In the genomic region with DNA sequence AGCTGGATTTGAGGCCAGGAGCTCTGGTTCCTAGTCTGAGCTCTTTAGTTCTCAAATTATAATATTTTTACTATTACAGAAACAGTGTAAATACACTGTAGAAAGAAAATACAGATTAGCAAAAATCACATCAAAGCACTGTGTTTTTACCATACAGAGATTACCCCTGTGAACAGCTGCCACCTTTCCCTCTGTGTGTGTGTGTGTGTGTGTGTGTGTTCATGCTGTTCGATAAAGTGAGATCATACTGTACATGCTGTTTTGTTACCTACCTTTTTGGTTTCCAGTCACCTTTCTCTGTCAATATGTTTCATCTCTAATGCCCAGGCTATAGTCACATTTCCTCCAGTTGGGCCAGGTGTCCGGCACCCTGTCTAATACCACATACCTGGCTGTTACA, we compare ENCODE assay signal across 28 cellular contexts. TPM values are rescaled to one million over a fixed set of nuclear protein-coding genes. Genes with fewer than 3 reads are reported as not detected.
DNase-seq lines count a peak whose midpoint lies in the region; ATAC-seq and TF ChIP-seq lines count a peak whose summit lies in the region.
"Had no signal": no experiment of that assay in that cellular context is flagged by ENCODE, and none has a peak within 500 bp of the region (broad histone marks: within the 10 kb centered on the region; RNA-seq: fewer than 3 reads in every experiment).

No MANE protein-coding gene starts in this region.

- H3K9me3 Mint-ChIP-seq in glutamatergic neuron (ENCODE audit: unreplicated experiment), result peaks cover 8% of the 10 kb centered on the region
- H3K9me3 Mint-ChIP-seq: CD8-positive, alpha-beta T cell; GM23338; H9; HFFc6; T-helper 1 cell treated with Interleukin-12 subunit alpha and Interleukin-12 subunit beta and Interleukin-4 antibody, amounts not matched to agents 30 μg/mL and 1 μg/mL, for 36 hours had no signal

- H3K36me3 ChIP-seq in BLaER1 (no peaks in the 10 kb centered on the region), HEK293 (ENCODE audit: control insufficient read depth in 2 of 2, insufficient read depth in 1 of 2, low read length in 2 of 2) (no peaks in the 10 kb centered on the region), adrenal gland (replicated peaks in 1 of 2) (no peaks in the 10 kb centered on the region)

- no peak overlapping the region for H3K4me3 ChIP-seq in BLaER1
- H3K4me3 ChIP-seq in HEK293 (ENCODE audit: low read depth, low read length), result no peak overlapping the region
- H3K4me3 ChIP-seq in adrenal gland, result no peak overlapping the region
- H3K4me3 ChIP-seq: GM12878, GM23338, SK-N-MC had no signal

- WGBS in adrenal gland, 4 donors, result 79 to 93% (median 90%) methylated on average over 2 of the region's 2 CpGs

- peak overlapping the region; percentile 33; the same call in 1 of the 2 replicates for H3K27ac ChIP-seq in BLaER1
- no peak overlapping the region for H3K27ac ChIP-seq in HEK293 (ENCODE audit: extremely low read depth, low read depth, low read length)
- no peak overlapping the region for H3K27ac ChIP-seq in adrenal gland
- H3K27ac ChIP-seq: C4-2B, SK-N-MC had no signal

- ATAC-seq in HG03354 (IDR thresholded peaks at IDR 0.05; ENCODE audit: poor library complexity, severe bottlenecking, unreplicated experiment), result no peak
- ATAC-seq: CD8-positive, alpha-beta T cell; GM12878; GM23338 had no signal

- intact Hi-C loops in adrenal gland (cut with DNase I), result no loop called here

- peak overlapping the region; percentile 29 for H3K27ac Mint-ChIP-seq in glutamatergic neuron (ENCODE audit: unreplicated experiment)
- H3K27ac Mint-ChIP-seq: CD8-positive, alpha-beta T cell; GM23338; H9; HFFc6; T-helper 1 cell treated with Interleukin-12 subunit alpha and Interleukin-12 subunit beta and Interleukin-4 antibody, amounts not matched to agents 30 μg/mL and 1 μg/mL, for 36 hours had no signal

- TF ChIP-seq POLR2A in adrenal gland (IDR thresholded peaks at IDR 0.05), result no peak

- peaks cover 20% of the 10 kb centered on the region for H4K20me1 ChIP-seq in BLaER1

- H3K4me1 Mint-ChIP-seq in glutamatergic neuron (ENCODE audit: low read depth, unreplicated experiment), result peaks cover 26% of the 10 kb centered on the region

- H3K27me3 Mint-ChIP-seq in glutamatergic neuron (ENCODE audit: unreplicated experiment), result peaks cover 5% of the 10 kb centered on the region

- peak overlapping the region; percentile 57 for H3K4me2 ChIP-seq in BLaER1
- H3K4me2 ChIP-seq: GM23338 had no signal

- H3K36me3 Mint-ChIP-seq in glutamatergic neuron (ENCODE audit: unreplicated experiment), result no peaks in the 10 kb centered on the region
- H3K36me3 Mint-ChIP-seq: CD8-positive, alpha-beta T cell had no signal

- no peaks in the 10 kb centered on the region for H3K9me3 ChIP-seq in BLaER1
- no peaks in the 10 kb centered on the region for H3K9me3 ChIP-seq in HEK293 (ENCODE audit: control insufficient read depth, insufficient read depth, low read depth, low read length)
- H3K9me3 ChIP-seq in adrenal gland (replicated peaks in 1 of 3), result no peaks in the 10 kb centered on the region

- H3K4me1 ChIP-seq in BLaER1 (peaks cover 66% of the 10 kb centered on the region), HEK293 (ENCODE audit: control insufficient read depth, insufficient read depth, low read length) (no peaks in the 10 kb centered on the region), adrenal gland (replicated peaks in 1 of 2) (peaks cover 0 to 5% of the 10 kb centered on the region in 2 donors)

- POLR2A ChIA-PET in HEK293 (lab: Yijun Ruan, JAX), result no interaction called here

- 0 out of 2 replicates have a peak overlapping the region, but pooled peaks have one; percentile 8 for H3K9ac ChIP-seq in BLaER1

- DNase-seq in NCI-H146 (lab: John Stamatoyannopoulos, UW) (peak; percentile 9), NCI-H146 treated with DMSO at 0.1 percent for 48 hours (lab: John Stamatoyannopoulos, UW; ENCODE audit: unreplicated experiment) (no peak), glutamatergic neuron (no peak), adrenal gland (no peak), AG08396 (ENCODE audit: low spot score) (no peak)
- DNase-seq: AML-193; Calu3; CD8-positive, alpha-beta T cell; DMS79; EL; GDM1; H9; HFFc6; KBM-7; MV-4-11; NCI-H1105; NCI-H187 treated with DMSO at 0.1 percent for 48 hours; NCI-H446 treated with DMSO at 0.1 percent for 48 hours; NCI-H526; SIG-M5 had no signal

- no peak overlapping the region for H3K4me3 Mint-ChIP-seq in glutamatergic neuron (ENCODE audit: unreplicated experiment)
- H3K4me3 Mint-ChIP-seq: CD8-positive, alpha-beta T cell; GM23338; H9; HFFc6; T-helper 1 cell treated with Interleukin-12 subunit alpha and Interleukin-12 subunit beta and Interleukin-4 antibody, amounts not matched to agents 30 μg/mL and 1 μg/mL, for 36 hours had no signal

- H3K27me3 ChIP-seq in BLaER1, result no peaks in the 10 kb centered on the region
- H3K27me3 ChIP-seq in adrenal gland, result no peaks in the 10 kb centered on the region

- CTCF ChIA-PET in HEK293 (lab: Yijun Ruan, JAX), result interaction anchor here (0.6 to 6.1 kb wide), 4 partner anchors 115 to 175 kb away, joined by 3 to 83 read pairs (median 8); no protein-coding TSS in a partner anchor

- no peak for TF ChIP-seq CTCF in HEK293 (tag by site-specific recombination; IDR thresholded peaks at IDR 0.05)
- no peak for TF ChIP-seq CTCF in glutamatergic neuron (IDR thresholded peaks at IDR 0.05; ENCODE audit: partially characterized antibody, unreplicated experiment)
- TF ChIP-seq CTCF in adrenal gland (IDR thresholded peaks at IDR 0.05), result no peak

TF ChIP-seq in HEK293, 187 proteins besides CTCF, POLR2A, EP300 and RAD21:
- no peak for TF ChIP-seq ATF2 (tag by site-specific recombination; IDR thresholded peaks at IDR 0.05; ENCODE audit: low read depth)
- no peak for TF ChIP-seq ZNF112 (tag by site-specific recombination; IDR thresholded peaks at IDR 0.05)
- TF ChIP-seq ZSCAN4 (tag by site-specific recombination; IDR thresholded peaks at IDR 0.05), result peak; percentile 52; the same call in 1 of the 2 replicates
- TF ChIP-seq ZIC2 (tag by site-specific recombination; IDR thresholded peaks at IDR 0.05), result 0 out of 2 replicates have a peak, but pooled peaks have one; percentile 17
- TF ChIP-seq ZNF426 (tag by site-specific recombination; IDR thresholded peaks at IDR 0.05), result no peak

RNA-seq across cellular contexts. Expression of gene MVK, which starts 26.9 kb away (rescaled TPM):
- total RNA-seq in glutamatergic neuron (ENCODE audit: unreplicated experiment) (53.6 TPM), adrenal gland (100 to 1,000 TPM in 1 of 8 donors, 10 to 100 TPM in 7; 10.8 to 194 (median 19.1) TPM)
- polyA plus RNA-seq in adrenal gland, result 10 to 100 TPM; 35.0 to 73.6 (median 39.1) TPM

RNA-seq across cellular contexts. Expression of gene MMAB, which starts 27.2 kb away (rescaled TPM):
- total RNA-seq in glutamatergic neuron (ENCODE audit: unreplicated experiment) (28.7 TPM), adrenal gland (100 to 1,000 TPM in 3 of 8 donors, 10 to 100 TPM in 5; 74.2 to 238 (median 89.0) TPM)
- 100 to 1,000 TPM in 1 of 3 donors, 10 to 100 TPM in 2; 52.3 to 119 (median 84.0) TPM for polyA plus RNA-seq in adrenal gland
